ENCODE assay signal across 2 cellular contexts in genomic region chr2:33040541-33040940, GRCh38.
TF ChIP-seq lines count a peak whose summit lies in the region.

No MANE protein-coding gene starts in this region.

TF ChIP-seq in IMR-90, 13 proteins besides CTCF, POLR2A, EP300 and RAD21:
- TF ChIP-seq, protein P1, sequence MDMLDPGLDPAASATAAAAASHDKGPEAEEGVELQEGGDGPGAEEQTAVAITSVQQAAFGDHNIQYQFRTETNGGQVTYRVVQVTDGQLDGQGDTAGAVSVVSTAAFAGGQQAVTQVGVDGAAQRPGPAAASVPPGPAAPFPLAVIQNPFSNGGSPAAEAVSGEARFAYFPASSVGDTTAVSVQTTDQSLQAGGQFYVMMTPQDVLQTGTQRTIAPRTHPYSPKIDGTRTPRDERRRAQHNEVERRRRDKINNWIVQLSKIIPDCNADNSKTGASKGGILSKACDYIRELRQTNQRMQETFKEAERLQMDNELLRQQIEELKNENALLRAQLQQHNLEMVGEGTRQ (IDR thresholded peaks at IDR 0.05; ENCODE audit: low read depth, low read length) = no peak
- TF ChIP-seq SMC3 (IDR thresholded peaks at IDR 0.05; ENCODE audit: low read depth, low read length) = no peak
- no peak for TF ChIP-seq BHLHE40 (IDR thresholded peaks at IDR 0.05; ENCODE audit: low read depth, low read length)
- no peak for TF ChIP-seq MAFK (IDR thresholded peaks at IDR 0.05; ENCODE audit: low read depth, low read length)
- no peak for TF ChIP-seq RCOR1 (IDR thresholded peaks at IDR 0.05; ENCODE audit: insufficient replicate concordance, low read length)
- TF ChIP-seq MXI1 (IDR thresholded peaks at IDR 0.05; ENCODE audit: borderline replicate concordance, low read depth, low read length) = no peak
TF ChIP-seq in IMR-90: peak in this region for 0.

TF ChIP-seq in neural cell, 6 proteins besides CTCF, POLR2A, EP300 and RAD21:
- TF ChIP-seq, protein P2, sequence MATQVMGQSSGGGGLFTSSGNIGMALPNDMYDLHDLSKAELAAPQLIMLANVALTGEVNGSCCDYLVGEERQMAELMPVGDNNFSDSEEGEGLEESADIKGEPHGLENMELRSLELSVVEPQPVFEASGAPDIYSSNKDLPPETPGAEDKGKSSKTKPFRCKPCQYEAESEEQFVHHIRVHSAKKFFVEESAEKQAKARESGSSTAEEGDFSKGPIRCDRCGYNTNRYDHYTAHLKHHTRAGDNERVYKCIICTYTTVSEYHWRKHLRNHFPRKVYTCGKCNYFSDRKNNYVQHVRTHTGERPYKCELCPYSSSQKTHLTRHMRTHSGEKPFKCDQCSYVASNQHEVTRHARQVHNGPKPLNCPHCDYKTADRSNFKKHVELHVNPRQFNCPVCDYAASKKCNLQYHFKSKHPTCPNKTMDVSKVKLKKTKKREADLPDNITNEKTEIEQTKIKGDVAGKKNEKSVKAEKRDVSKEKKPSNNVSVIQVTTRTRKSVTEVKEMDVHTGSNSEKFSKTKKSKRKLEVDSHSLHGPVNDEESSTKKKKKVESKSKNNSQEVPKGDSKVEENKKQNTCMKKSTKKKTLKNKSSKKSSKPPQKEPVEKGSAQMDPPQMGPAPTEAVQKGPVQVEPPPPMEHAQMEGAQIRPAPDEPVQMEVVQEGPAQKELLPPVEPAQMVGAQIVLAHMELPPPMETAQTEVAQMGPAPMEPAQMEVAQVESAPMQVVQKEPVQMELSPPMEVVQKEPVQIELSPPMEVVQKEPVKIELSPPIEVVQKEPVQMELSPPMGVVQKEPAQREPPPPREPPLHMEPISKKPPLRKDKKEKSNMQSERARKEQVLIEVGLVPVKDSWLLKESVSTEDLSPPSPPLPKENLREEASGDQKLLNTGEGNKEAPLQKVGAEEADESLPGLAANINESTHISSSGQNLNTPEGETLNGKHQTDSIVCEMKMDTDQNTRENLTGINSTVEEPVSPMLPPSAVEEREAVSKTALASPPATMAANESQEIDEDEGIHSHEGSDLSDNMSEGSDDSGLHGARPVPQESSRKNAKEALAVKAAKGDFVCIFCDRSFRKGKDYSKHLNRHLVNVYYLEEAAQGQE (IDR thresholded peaks at IDR 0.05; ENCODE audit: borderline replicate concordance) = no peak
- TF ChIP-seq TAF1 (IDR thresholded peaks at IDR 0.05; ENCODE audit: low read depth) = no peak
- no peak for TF ChIP-seq MXI1 (conservative IDR thresholded peaks at IDR 0.05; ENCODE audit: poor library complexity, severe bottlenecking)
- TF ChIP-seq SMC3 (conservative IDR thresholded peaks at IDR 0.05; ENCODE audit: poor library complexity) = no peak
- peak; percentile 29 for TF ChIP-seq POLR2AphosphoS5 (IDR thresholded peaks at IDR 0.05)
